In genomic region chr2:113977660-113978523, GRCh38 we compare ENCODE assay signal across 8 cellular contexts.
DNase-seq lines count a peak whose midpoint lies in the region; ATAC-seq and TF ChIP-seq lines count a peak whose summit lies in the region.

No MANE protein-coding gene starts in this region.

- no peaks in the 10 kb centered on the region for H3K23me2 ChIP-seq in H9 (ENCODE audit: insufficient read length, low read depth, low read length, poor library complexity, severe bottlenecking)

- H4K91ac ChIP-seq in H9 (ENCODE audit: insufficient read length, low read depth, low read length) = no peak overlapping the region

- H4K5ac ChIP-seq in H9 (ENCODE audit: insufficient read length, low read depth, low read length) = no peak overlapping the region

- H3K4me1 Mint-ChIP-seq in H9 = peaks cover 0 to 9% of the 10 kb centered on the region in 2 experiments; a peak in 1 of 4 replicates
- H3K4me1 Mint-ChIP-seq in stimulated activated naive B cell treated with anti-CD40 and anti-IgM and Interleukin-4, amounts not matched to agents 10 μg/mL and 1 μg/mL and 100 μg/mL, for 72 hours = peaks cover 0 to 5% of the 10 kb centered on the region in 2 donors
- no peaks in the 10 kb centered on the region for H3K4me1 Mint-ChIP-seq in CD8-positive, alpha-beta T cell (ENCODE audit: low read depth)

- no peak overlapping the region for H2BK5ac ChIP-seq in H9 (ENCODE audit: insufficient read length, low read length)

- no peak overlapping the region for H3K4me3 Mint-ChIP-seq in H9
- no peak overlapping the region for H3K4me3 Mint-ChIP-seq in stimulated activated naive B cell treated with anti-CD40 and anti-IgM and Interleukin-4, amounts not matched to agents 10 μg/mL and 1 μg/mL and 100 μg/mL, for 72 hours
- H3K4me3 Mint-ChIP-seq in CD8-positive, alpha-beta T cell = no peak overlapping the region

- DNase-seq in 8988T (peak; percentile 49), H9 (no peak), SHP77 (lab: John Stamatoyannopoulos, UW) (peak; percentile 60 to 65), globus pallidus (ENCODE audit: low spot score) (peak; percentile 18)
- no peak for DNase-seq in stimulated activated naive B cell treated with anti-CD40 and anti-IgM and Interleukin-4, amounts not matched to agents 10 μg/mL and 1 μg/mL and 100 μg/mL, for 72 hours
- DNase-seq in CD8-positive, alpha-beta T cell = no peak

- H3K4me2 ChIP-seq in H9 (ENCODE audit: insufficient read depth, insufficient read length, low read length) = no peak overlapping the region

- peaks cover 3% of the 10 kb centered on the region; the same call in 1 of the 2 replicates for H3K27me3 Mint-ChIP-seq in H9 (ENCODE audit: low read depth)
- H3K27me3 Mint-ChIP-seq in stimulated activated naive B cell treated with anti-CD40 and anti-IgM and Interleukin-4, amounts not matched to agents 10 μg/mL and 1 μg/mL and 100 μg/mL, for 72 hours = no peaks in the 10 kb centered on the region
- H3K27me3 Mint-ChIP-seq in CD8-positive, alpha-beta T cell (ENCODE audit: low read depth) = no peaks in the 10 kb centered on the region

- H3K27ac ChIP-seq in H9 (ENCODE audit: insufficient read length, low read depth, low read length) = no peak overlapping the region
- H3K27ac ChIP-seq in CD8-positive, alpha-beta T cell (ENCODE audit: low read depth, low read length) = no peak overlapping the region

- TF ChIP-seq CTCF in H9 (conservative IDR thresholded peaks at IDR 0.05) = peak; percentile 64
- no peak for TF ChIP-seq CTCF in CD8-positive, alpha-beta T cell (IDR thresholded peaks at IDR 0.05)

- H3K14ac ChIP-seq in H9 (ENCODE audit: insufficient read depth, low read length) = no peak overlapping the region

- no peak overlapping the region for H2BK120ac ChIP-seq in H9 (ENCODE audit: low read depth, low read length, poor library complexity, severe bottlenecking)

- peaks cover 35 to 42% of the 10 kb centered on the region in 2 experiments for H3K9me3 Mint-ChIP-seq in H9
- peaks cover 3 to 5% of the 10 kb centered on the region in 2 donors for H3K9me3 Mint-ChIP-seq in stimulated activated naive B cell treated with anti-CD40 and anti-IgM and Interleukin-4, amounts not matched to agents 10 μg/mL and 1 μg/mL and 100 μg/mL, for 72 hours
- no peaks in the 10 kb centered on the region for H3K9me3 Mint-ChIP-seq in CD8-positive, alpha-beta T cell

- no peak overlapping the region for H3K56ac ChIP-seq in H9 (ENCODE audit: insufficient read length, low read depth, low read length)

- H3K27ac Mint-ChIP-seq in H9 = peak overlapping the region in 1 of 3 experiments; percentile 80; a peak in 1 of 7 replicates
- H3K27ac Mint-ChIP-seq in stimulated activated naive B cell treated with anti-CD40 and anti-IgM and Interleukin-4, amounts not matched to agents 10 μg/mL and 1 μg/mL and 100 μg/mL, for 72 hours = peak overlapping the region; percentile 31
- no peak overlapping the region for H3K27ac Mint-ChIP-seq in CD8-positive, alpha-beta T cell

- H3T11ph ChIP-seq in H9 (ENCODE audit: low read length) = no peak overlapping the region

- POLR2A ChIA-PET in CD8-positive, alpha-beta T cell (lab: Charles Lee) = no interaction called here

- H2AFZ ChIP-seq in H9 (ENCODE audit: low read length) = no peak overlapping the region

- intact Hi-C loops in CD8-positive, alpha-beta T cell (cut with DNase I, micrococcal nuclease) = no loop called here

- no peak overlapping the region for H2BK20ac ChIP-seq in H9 (ENCODE audit: low read depth, low read length, poor library complexity, severe bottlenecking)

- no peak overlapping the region for H3K23ac ChIP-seq in H9 (ENCODE audit: insufficient read length, low read depth, low read length)

- no peak overlapping the region for H2AK5ac ChIP-seq in H9 (ENCODE audit: insufficient read length, low read length)

- no peak overlapping the region for H3K4me3 ChIP-seq in CD8-positive, alpha-beta T cell (ENCODE audit: low read depth, low read length)

- no peak overlapping the region for H2BK15ac ChIP-seq in H9 (ENCODE audit: low read depth, low read length)

- H3K9me3 ChIP-seq in H9 (ENCODE audit: control insufficient read depth, low read depth, low read length) = peaks cover 7% of the 10 kb centered on the region
- no peaks in the 10 kb centered on the region for H3K9me3 ChIP-seq in CD8-positive, alpha-beta T cell (ENCODE audit: low read length)

- no peak overlapping the region for H3K4ac ChIP-seq in H9 (ENCODE audit: low read depth, low read length)

- peaks cover 9% of the 10 kb centered on the region for H3K36me3 ChIP-seq in CD8-positive, alpha-beta T cell (ENCODE audit: insufficient read depth, low read length)

- CTCF ChIA-PET in CD8-positive, alpha-beta T cell (lab: Charles Lee) = interaction anchor here (1.3 kb wide), 1 partner anchor 11 kb away, joined by 4 read pairs; no protein-coding TSS in a partner anchor

- no peaks in the 10 kb centered on the region for H3K4me1 ChIP-seq in H9 (ENCODE audit: insufficient read depth, low read length)
- H3K4me1 ChIP-seq in CD8-positive, alpha-beta T cell (ENCODE audit: insufficient read depth, low read length) = no peaks in the 10 kb centered on the region

- H3K79me1 ChIP-seq in H9 (ENCODE audit: insufficient read depth, low read depth, low read length, poor library complexity, severe bottlenecking) = no peaks in the 10 kb centered on the region

- ATAC-seq in stimulated activated naive B cell treated with anti-CD40 and anti-IgM and Interleukin-4, amounts not matched to agents 10 μg/mL and 1 μg/mL and 100 μg/mL, for 72 hours (replicated peaks) = peak; percentile 34 to 36
- ATAC-seq in GM19452 (IDR thresholded peaks at IDR 0.05; ENCODE audit: unreplicated experiment) = no peak
- ATAC-seq in CD8-positive, alpha-beta T cell = no peak
- no peak for ATAC-seq in GM21737 (IDR thresholded peaks at IDR 0.05; ENCODE audit: unreplicated experiment)

- H4K20me1 ChIP-seq in H9 (ENCODE audit: control insufficient read depth, insufficient read depth, insufficient read length) = no peaks in the 10 kb centered on the region

- H2BK12ac ChIP-seq in H9 (ENCODE audit: insufficient read length, low read depth, low read length) = no peak overlapping the region

- H4K8ac ChIP-seq in H9 (replicated peaks; ENCODE audit: insufficient read length, low read depth, low read length) = no peak overlapping the region

- no CpG with 5 or more reads among the region's 16 CpGs for WGBS in H9 (ENCODE audit: extremely low coverage, insufficient read length, low lambda C conversion rate)

- H3K79me2 ChIP-seq in H9 (ENCODE audit: insufficient read depth, low read length) = no peaks in the 10 kb centered on the region

- no peak overlapping the region for H3K9ac ChIP-seq in H9 (ENCODE audit: extremely low read depth, insufficient read length, low read length)

- H3K27me3 ChIP-seq in H9 (ENCODE audit: insufficient read depth, low read length) = no peaks in the 10 kb centered on the region
- no peaks in the 10 kb centered on the region for H3K27me3 ChIP-seq in CD8-positive, alpha-beta T cell (ENCODE audit: insufficient read depth, low read length)

- peaks cover 11 to 39% (median 14%) of the 10 kb centered on the region in 3 experiments for H3K36me3 Mint-ChIP-seq in H9 (ENCODE audit: insufficient read depth in 1 of 3, low read depth in 3 of 3)
- H3K36me3 Mint-ChIP-seq in stimulated activated naive B cell treated with anti-CD40 and anti-IgM and Interleukin-4, amounts not matched to agents 10 μg/mL and 1 μg/mL and 100 μg/mL, for 72 hours = peaks cover 26 to 50% of the 10 kb centered on the region in 2 donors
- H3K36me3 Mint-ChIP-seq in CD8-positive, alpha-beta T cell = peaks cover 28% of the 10 kb centered on the region

- H3K18ac ChIP-seq in H9 (ENCODE audit: insufficient read length, low read depth, low read length) = no peak overlapping the region

Comparison
In these comparisons a context has a peak if more than half of its experiments do, and no peak if none do; other contexts are left out.
1. DNase-seq: peak in 8988T (single experiment), SHP77 (2 of 2) and globus pallidus (single experiment); none in H9 (single experiment), stimulated activated naive B cell treated with anti-CD40 and anti-IgM and Interleukin-4, amounts not matched to agents 10 μg/mL and 1 μg/mL and 100 μg/mL, for 72 hours (single experiment) and CD8-positive, alpha-beta T cell (0 of 7).
2. ATAC-seq: peak in stimulated activated naive B cell treated with anti-CD40 and anti-IgM and Interleukin-4, amounts not matched to agents 10 μg/mL and 1 μg/mL and 100 μg/mL, for 72 hours (2 of 2); none in GM19452 (single experiment), CD8-positive, alpha-beta T cell (single experiment) and GM21737 (single experiment).